1 cellular context compared by ENCODE assay signal in genomic region chr13:48000559-48001126, GRCh38.
TF ChIP-seq lines count a peak whose summit lies in the region.

No MANE protein-coding gene starts in this region.

TF ChIP-seq in GM23338, 12 proteins besides CTCF, POLR2A, EP300 and RAD21 (continued from another document):
- no peak for TF ChIP-seq REST (IDR thresholded peaks at IDR 0.05; ENCODE audit: unreplicated experiment)
- TF ChIP-seq STAT1 (IDR thresholded peaks at IDR 0.05; ENCODE audit: unreplicated experiment), result no peak
- no peak for TF ChIP-seq ETS1 (IDR thresholded peaks at IDR 0.05)
- TF ChIP-seq EZH2 (IDR thresholded peaks at IDR 0.05; ENCODE audit: low read depth, unreplicated experiment), result no peak
